In genomic region chr12:50084775-50085614, GRCh38 we compare ENCODE assay signal across 8 cellular contexts. TPM values are rescaled to one million over a fixed set of nuclear protein-coding genes. Genes with fewer than 3 reads are reported as not detected.
DNase-seq lines count a peak whose midpoint lies in the region; ATAC-seq lines count a peak whose summit lies in the region.

Gene SMARCD1 (plus strand): TSS chr12:50085342. CDS start chr12:50085370, 28 bp downstream.

- H3K4me1 ChIP-seq in endocrine pancreas (ENCODE audit: control insufficient read depth, insufficient read depth, low read length) = peaks cover 5% of the 10 kb centered on the region

- peak within 1 kb of the TSS; percentile 78 for H3K4me3 ChIP-seq in endocrine pancreas (ENCODE audit: control insufficient read depth, insufficient read depth, low read length)

- H3K9ac ChIP-seq in endocrine pancreas (ENCODE audit: control insufficient read depth, insufficient read depth, low read length) = peak within 1 kb of the TSS; percentile 73

- ATAC-seq in GM19467 (IDR thresholded peaks at IDR 0.05; ENCODE audit: unreplicated experiment) = peak; percentile 85

- DNase-seq in CMK (ENCODE audit: low read depth) (peak; percentile 86), HT-29 (ENCODE audit: low spot score) (peak; percentile 92), NOMO-1 treated with DMSO at 0.1 percent for 48 hours (lab: John Stamatoyannopoulos, UW; ENCODE audit: unreplicated experiment) (peak; percentile 87), mesenteric fat pad (ENCODE audit: low spot score) (peak; percentile 95)
- DNase-seq in activated CD8-positive, alpha-beta memory T cell treated with anti-CD3 and anti-CD28 coated beads for 48 hours (ENCODE audit: low read depth in 2 of 3, low spot score in 2 of 3) = peak; percentile 60 to 74 (median 65)
- DNase-seq in stimulated activated CD8-positive, alpha-beta memory T cell treated with anti-CD3 and anti-CD28 coated beads, Interleukin-15, amount 100 ng/mL, for 24 hours (ENCODE audit: low read depth) = peak; percentile 55

- no peaks in the 10 kb centered on the region for H3K27me3 ChIP-seq in endocrine pancreas (ENCODE audit: control insufficient read depth, insufficient read depth, low read length)

- peaks cover 2% of the 10 kb centered on the region for H3K36me3 ChIP-seq in endocrine pancreas (ENCODE audit: control insufficient read depth, insufficient read depth, low read length)

- H3K9me3 ChIP-seq in endocrine pancreas (ENCODE audit: control insufficient read depth, low read length) = no peaks in the 10 kb centered on the region

RNA-seq across cellular contexts. Expression of gene SMARCD1, which starts in this region (rescaled TPM):
- 74.8 and 90.4 TPM in 2 replicates for total RNA-seq in HT-29 (2014; rRNA removed; shearing (Covaris generic))
- 63.1 TPM for total RNA-seq in mesenteric fat pad

Comparison
In these comparisons a context has a peak if more than half of its experiments do, and no peak if none do; other contexts are left out.
1. Peak in every context shown above with its lines: DNase-seq, ATAC-seq and H3K4me3 ChIP-seq.